In genomic region chr3:58288011-58288728, GRCh38 we compare ENCODE assay signal across 2 cellular contexts.
TF ChIP-seq lines count a peak whose summit lies in the region.

No MANE protein-coding gene starts in this region.

TF ChIP-seq in SK-N-SH, 30 proteins besides CTCF, POLR2A, EP300 and RAD21:
- TF ChIP-seq GABPA (IDR thresholded peaks at IDR 0.05; ENCODE audit: low read depth) (no peak), JUND (IDR thresholded peaks at IDR 0.05) (no peak), POLR2AphosphoS5 (IDR thresholded peaks at IDR 0.05; ENCODE audit: low read depth, low read length) (no peak), MEF2A (IDR thresholded peaks at IDR 0.05; ENCODE audit: borderline replicate concordance, low read depth) (no peak), GATA2 (CRISPR knock-in tag; IDR thresholded peaks at IDR 0.05) (no peak), TEAD4 (IDR thresholded peaks at IDR 0.05; ENCODE audit: borderline replicate concordance, insufficient read depth) (no peak), TCF12 (IDR thresholded peaks at IDR 0.05) (no peak), MAX (IDR thresholded peaks at IDR 0.05; ENCODE audit: low read depth) (no peak), CHD2 (IDR thresholded peaks at IDR 0.05; ENCODE audit: low read length, partially characterized antibody) (no peak), EZH2phosphoT487 (IDR thresholded peaks at IDR 0.05; ENCODE audit: borderline replicate concordance, low read depth) (no peak), RFX5 (IDR thresholded peaks at IDR 0.05; ENCODE audit: low read length) (no peak), ZBTB33 (IDR thresholded peaks at IDR 0.05; ENCODE audit: borderline replicate concordance, low read depth) (no peak), YY1 (IDR thresholded peaks at IDR 0.05; ENCODE audit: low read depth) (no peak), REST (IDR thresholded peaks at IDR 0.05; ENCODE audit: low read depth, low read length) (no peak), RCOR1 (IDR thresholded peaks at IDR 0.05; ENCODE audit: low read length) (no peak), TAF1 (IDR thresholded peaks at IDR 0.05; ENCODE audit: borderline replicate concordance, low read depth, low read length) (no peak), RXRA (IDR thresholded peaks at IDR 0.05; ENCODE audit: borderline replicate concordance, low read depth) (no peak), NFIC (IDR thresholded peaks at IDR 0.05; ENCODE audit: borderline replicate concordance) (no peak), FOXM1 (IDR thresholded peaks at IDR 0.05; ENCODE audit: low read depth) (no peak), ELF1 (IDR thresholded peaks at IDR 0.05) (no peak)
TF ChIP-seq in SK-N-SH: peak in this region for 0.

TF ChIP-seq in HepG2, 621 proteins besides CTCF, POLR2A, EP300 and RAD21:
- TF ChIP-seq ZNF710 (CRISPR knock-in tag; IDR thresholded peaks at IDR 0.05; ENCODE audit: borderline replicate concordance), result 0 out of 2 replicates have a peak, but pooled peaks have one; percentile 36
- no peak for TF ChIP-seq TRIM24 (CRISPR knock-in tag; IDR thresholded peaks at IDR 0.05)
- TF ChIP-seq ZNF3 (CRISPR knock-in tag; IDR thresholded peaks at IDR 0.05), result peak; percentile 90
- TF ChIP-seq TEAD3 (CRISPR knock-in tag; optimal IDR thresholded peaks at IDR 0.05; ENCODE audit: borderline replicate concordance), result peak; percentile 78
- no peak for TF ChIP-seq SETDB1 (CRISPR knock-in tag; IDR thresholded peaks at IDR 0.05; ENCODE audit: borderline replicate concordance)
- 0 out of 2 replicates have a peak, but pooled peaks have one; percentile 21 for TF ChIP-seq POGZ (CRISPR knock-in tag; IDR thresholded peaks at IDR 0.05)
- TF ChIP-seq RCOR2 (CRISPR knock-in tag; IDR thresholded peaks at IDR 0.05), result 0 out of 2 replicates have a peak, but pooled peaks have one; percentile 26
- peak; percentile 96 for TF ChIP-seq ZKSCAN8 (CRISPR knock-in tag; IDR thresholded peaks at IDR 0.05; ENCODE audit: borderline replicate concordance)
- TF ChIP-seq ZNF512 (CRISPR knock-in tag; IDR thresholded peaks at IDR 0.05), result no peak
- TF ChIP-seq FOXA1 (IDR thresholded peaks at IDR 0.05), result no peak
- TF ChIP-seq FOXA1 (CRISPR knock-in tag; IDR thresholded peaks at IDR 0.05), result peak; percentile 35; the same call in 1 of the 2 replicates
- TF ChIP-seq ZNF629 (CRISPR knock-in tag; conservative IDR thresholded peaks at IDR 0.05), result peak; percentile 61
- no peak for TF ChIP-seq SOX6 (IDR thresholded peaks at IDR 0.05)
- 0 out of 2 replicates have a peak, but pooled peaks have one; percentile 30 for TF ChIP-seq SOX6 (CRISPR knock-in tag; IDR thresholded peaks at IDR 0.05)
- peak; percentile 46; the same call in 1 of the 2 replicates for TF ChIP-seq ZMYM3 (CRISPR knock-in tag; IDR thresholded peaks at IDR 0.05)
- TF ChIP-seq ZNF850 (CRISPR knock-in tag; conservative IDR thresholded peaks at IDR 0.05), result no peak
